Comparison of ENCODE assay signal across 19 cellular contexts in the genomic region with DNA sequence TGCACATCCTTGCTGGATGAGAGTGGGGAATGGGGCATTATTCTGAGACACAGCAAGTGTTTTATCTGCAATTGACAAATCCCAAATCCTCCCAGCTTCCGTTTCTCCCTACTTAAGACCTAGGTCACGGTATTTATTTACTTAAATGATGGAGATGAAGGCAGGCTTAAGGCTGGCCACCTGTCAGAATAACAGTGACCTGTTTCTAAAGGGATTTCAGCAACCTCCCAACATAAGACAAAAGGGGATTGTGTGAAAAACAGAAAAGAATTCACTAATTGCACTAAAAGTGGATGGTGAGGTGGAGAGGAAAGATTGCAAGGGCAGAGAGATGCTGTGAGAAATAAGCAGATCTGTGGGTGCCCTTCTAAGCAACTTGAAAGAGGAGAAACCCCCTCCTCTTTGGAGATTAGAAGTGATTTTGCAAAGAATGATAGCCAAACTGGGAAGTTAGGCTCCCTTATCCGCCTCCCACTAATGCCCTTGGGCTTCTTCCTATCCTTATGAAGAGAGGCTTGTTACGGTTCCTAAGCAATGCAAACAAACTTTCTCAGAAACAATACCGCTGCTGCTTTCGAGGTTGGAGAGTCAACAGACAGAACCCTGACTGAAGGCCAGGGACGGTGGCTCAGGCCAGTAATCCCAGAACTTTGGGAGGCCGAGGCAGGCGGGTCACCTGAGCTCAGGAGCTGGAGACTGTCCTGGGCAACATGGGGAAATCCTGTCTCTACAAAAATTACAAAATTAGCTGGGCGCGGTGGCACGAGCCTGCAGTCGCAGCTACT.
DNase-seq lines count a peak whose midpoint lies in the region; ATAC-seq and TF ChIP-seq lines count a peak whose summit lies in the region.
"Had no signal": no experiment of that assay in that cellular context is flagged by ENCODE, and none has a peak within 500 bp of the region (broad histone marks: within the 10 kb centered on the region; RNA-seq: fewer than 3 reads in every experiment).

No MANE protein-coding gene starts in this region.

- ATAC-seq in GM18909 (IDR thresholded peaks at IDR 0.05; ENCODE audit: poor library complexity, unreplicated experiment) (no peak), sciatic nerve (no peak)
- ATAC-seq: natural killer cell; stimulated activated naive B cell treated with anti-CD40 and anti-IgM and Interleukin-4, amounts not matched to agents 10 μg/mL and 1 μg/mL and 100 μg/mL, for 72 hours had no signal

- no peaks in the 10 kb centered on the region for H3K27me3 Mint-ChIP-seq in mesothelial cell of epicardium (ENCODE audit: low read depth)
- no peaks in the 10 kb centered on the region for H3K27me3 Mint-ChIP-seq in activated naive CD8-positive, alpha-beta T cell treated with anti-CD3 and anti-CD28 coated beads for 36 hours
- H3K27me3 Mint-ChIP-seq: stimulated activated naive B cell treated with anti-CD40 and anti-IgM and Interleukin-4, amounts not matched to agents 10 μg/mL and 1 μg/mL and 100 μg/mL, for 72 hours had no signal

- DNase-seq in NCI-H524 (lab: John Stamatoyannopoulos, UW) (peak; percentile 5 to 71), NCI-H524 treated with DMSO at 0.1 percent for 48 hours (lab: John Stamatoyannopoulos, UW) (no peak), NCI-H82 (lab: John Stamatoyannopoulos, UW) (peak; percentile 93), epidermal melanocyte (ENCODE audit: insufficient read length, low spot score) (peak; percentile 77), mesothelial cell of epicardium (ENCODE audit: low spot score in 2 of 2, unreplicated experiment in 2 of 2) (no peak), sciatic nerve (ENCODE audit: low spot score) (no peak)
- no peak for DNase-seq in activated naive CD8-positive, alpha-beta T cell treated with anti-CD3 and anti-CD28 coated beads for 36 hours
- DNase-seq: activated CD8-positive, alpha-beta memory T cell treated with anti-CD3 and anti-CD28 coated beads, Interleukin-2, amount 50 U/mL, for 4 hours; BE2C; Calu3; cortex of kidney; kidney; natural killer cell; NCI-H2029 treated with DMSO at 0.1 percent for 48 hours; NCI-H446; SHP77 treated with DMSO at 0.1 percent for 48 hours; stimulated activated CD4-positive, alpha-beta T cell treated with anti-CD3 and anti-CD28 coated beads, Interleukin-1b, Interleukin-23, amount 100 ng/mL, for 48 hours; stimulated activated naive B cell treated with anti-CD40 and anti-IgM and Interleukin-4, amounts not matched to agents 10 μg/mL and 1 μg/mL and 100 μg/mL, for 72 hours had no signal

- peak overlapping the region; percentile 90 for H3K27ac Mint-ChIP-seq in mesothelial cell of epicardium
- no peak overlapping the region for H3K27ac Mint-ChIP-seq in activated naive CD8-positive, alpha-beta T cell treated with anti-CD3 and anti-CD28 coated beads for 36 hours
- H3K27ac Mint-ChIP-seq: stimulated activated naive B cell treated with anti-CD40 and anti-IgM and Interleukin-4, amounts not matched to agents 10 μg/mL and 1 μg/mL and 100 μg/mL, for 72 hours had no signal

- peaks cover 29% of the 10 kb centered on the region for H3K36me3 Mint-ChIP-seq in mesothelial cell of epicardium
- no peaks in the 10 kb centered on the region for H3K36me3 Mint-ChIP-seq in activated naive CD8-positive, alpha-beta T cell treated with anti-CD3 and anti-CD28 coated beads for 36 hours
- H3K36me3 Mint-ChIP-seq: natural killer cell; stimulated activated naive B cell treated with anti-CD40 and anti-IgM and Interleukin-4, amounts not matched to agents 10 μg/mL and 1 μg/mL and 100 μg/mL, for 72 hours had no signal

- TF ChIP-seq CTCF in mesothelial cell of epicardium (IDR thresholded peaks at IDR 0.05; ENCODE audit: unreplicated experiment), result no peak

- intact Hi-C loops in sciatic nerve (cut with DNase I), result no loop called here

- H3K9me3 Mint-ChIP-seq in mesothelial cell of epicardium, result no peaks in the 10 kb centered on the region
- H3K9me3 Mint-ChIP-seq in activated naive CD8-positive, alpha-beta T cell treated with anti-CD3 and anti-CD28 coated beads for 36 hours, result no peaks in the 10 kb centered on the region
- H3K9me3 Mint-ChIP-seq: natural killer cell; stimulated activated naive B cell treated with anti-CD40 and anti-IgM and Interleukin-4, amounts not matched to agents 10 μg/mL and 1 μg/mL and 100 μg/mL, for 72 hours had no signal

- H3K4me3 Mint-ChIP-seq in mesothelial cell of epicardium, result no peak overlapping the region
- H3K4me3 Mint-ChIP-seq in activated naive CD8-positive, alpha-beta T cell treated with anti-CD3 and anti-CD28 coated beads for 36 hours, result no peak overlapping the region
- H3K4me3 Mint-ChIP-seq: stimulated activated naive B cell treated with anti-CD40 and anti-IgM and Interleukin-4, amounts not matched to agents 10 μg/mL and 1 μg/mL and 100 μg/mL, for 72 hours had no signal

- H3K4me1 Mint-ChIP-seq in mesothelial cell of epicardium, result peaks cover 44% of the 10 kb centered on the region
- peaks cover 15% of the 10 kb centered on the region for H3K4me1 Mint-ChIP-seq in activated naive CD8-positive, alpha-beta T cell treated with anti-CD3 and anti-CD28 coated beads for 36 hours
- H3K4me1 Mint-ChIP-seq: stimulated activated naive B cell treated with anti-CD40 and anti-IgM and Interleukin-4, amounts not matched to agents 10 μg/mL and 1 μg/mL and 100 μg/mL, for 72 hours had no signal

Comparison
In these comparisons a context has a peak if more than half of its experiments do, and no peak if none do; other contexts are left out.
1. DNase-seq: peak in NCI-H524 (2 of 2), NCI-H82 (single experiment) and epidermal melanocyte (single experiment); none in NCI-H524 treated with DMSO at 0.1 percent for 48 hours (single experiment), mesothelial cell of epicardium (0 of 2), activated naive CD8-positive, alpha-beta T cell treated with anti-CD3 and anti-CD28 coated beads for 36 hours (single experiment) and sciatic nerve (single experiment).